Comparison of ENCODE assay signal across 1 cellular context in the genomic region with DNA sequence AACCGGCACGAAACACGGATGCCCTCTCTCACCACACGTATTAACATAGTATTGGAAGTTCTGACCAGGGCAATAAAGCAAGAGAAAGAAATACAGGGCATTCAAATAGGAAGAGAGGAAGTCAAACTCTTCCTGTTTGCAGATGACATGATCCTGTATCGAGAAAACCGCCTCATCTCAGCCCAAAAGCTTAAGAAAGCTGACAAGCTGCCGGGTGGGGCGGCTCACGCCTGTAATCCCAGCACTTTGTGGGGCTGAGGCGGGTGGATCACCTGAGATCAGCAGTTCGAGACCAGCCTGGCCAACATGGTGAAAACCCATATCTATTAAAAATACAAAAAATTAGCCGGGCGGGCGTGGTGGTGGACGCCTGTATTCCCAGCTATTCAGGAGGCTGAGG.
TF ChIP-seq lines count a peak whose summit lies in the region.

No MANE protein-coding gene starts in this region.

TF ChIP-seq in GM12878, 131 proteins besides CTCF, POLR2A, EP300 and RAD21:
- TF ChIP-seq IRF4 (IDR thresholded peaks at IDR 0.05; ENCODE audit: low read depth, low read length) (no peak), LARP7 (IDR thresholded peaks at IDR 0.05) (no peak), KLF5 (IDR thresholded peaks at IDR 0.05; ENCODE audit: partially characterized antibody) (no peak), NKRF (conservative IDR thresholded peaks at IDR 0.05) (0 out of 2 replicates have a peak, but pooled peaks have one; percentile 27), WRNIP1 (IDR thresholded peaks at IDR 0.05; ENCODE audit: borderline replicate concordance, low read depth, low read length) (no peak), SMAD5 (IDR thresholded peaks at IDR 0.05; ENCODE audit: low read depth) (no peak), ESRRA (IDR thresholded peaks at IDR 0.05; ENCODE audit: low read length) (no peak), ZNF217 (IDR thresholded peaks at IDR 0.05) (0 out of 2 replicates have a peak, but pooled peaks have one; percentile 47), MTA3 (IDR thresholded peaks at IDR 0.05; ENCODE audit: borderline replicate concordance, low read length) (no peak), IKZF1 (conservative IDR thresholded peaks at IDR 0.05) (no peak), CBX5 (IDR thresholded peaks at IDR 0.05; ENCODE audit: low read depth) (no peak)
